17 cellular contexts compared by ENCODE assay signal in the genomic region with DNA sequence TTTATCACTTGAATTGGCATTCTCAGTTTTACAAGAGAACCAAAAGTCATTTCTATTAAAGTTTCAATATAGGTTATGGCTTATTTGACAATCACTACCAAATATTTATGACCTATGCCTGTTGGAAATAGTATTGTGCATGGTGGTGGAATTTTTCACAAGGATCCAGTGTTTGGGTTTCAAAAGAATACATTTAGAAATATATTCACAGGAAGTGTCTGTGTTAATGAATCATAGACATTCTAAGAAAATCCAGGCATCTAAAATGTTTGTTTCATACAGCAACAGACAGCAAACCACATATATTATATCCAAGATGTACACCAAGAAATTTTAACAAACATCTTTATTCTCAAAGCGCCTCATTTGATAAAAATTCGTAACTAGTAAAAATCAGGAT.
"Had no signal": no experiment of that assay in that cellular context is flagged by ENCODE, and none has a peak within 500 bp of the region (broad histone marks: within the 10 kb centered on the region; RNA-seq: fewer than 3 reads in every experiment).

No MANE protein-coding gene starts in this region.

- H3K9me3 Mint-ChIP-seq: activated B cell treated with CpG ODN at 0.5 μM for 24 hours; activated naive CD4-positive, alpha-beta T cell treated with anti-CD3 and anti-CD28 coated beads, Interleukin-2, amount 10 ng/mL, durations not matched to agents 7 days and 5 days; T-helper 2 cell treated with Interferon-gamma antibody and Interleukin-4, amounts not matched to agents 5 μg/mL and 100 μg/mL, for 36 hours had no signal

- H3K4me3 ChIP-seq: body of pancreas, coronary artery, lower lobe of right lung, pancreas, thoracic aorta had no signal

- H3K27me3 ChIP-seq: body of pancreas, foreskin keratinocyte, pancreas had no signal

- ATAC-seq: body of pancreas, foreskin keratinocyte, left cardiac atrium, lower lobe of right lung, pancreas, sciatic nerve had no signal

- H3K36me3 ChIP-seq: lower lobe of right lung, pancreas, thoracic aorta had no signal

- H3K4me3 Mint-ChIP-seq: activated B cell treated with CpG ODN at 0.5 μM for 24 hours; activated naive CD4-positive, alpha-beta T cell treated with anti-CD3 and anti-CD28 coated beads, Interleukin-2, amount 10 ng/mL, durations not matched to agents 7 days and 5 days; T-helper 2 cell treated with Interferon-gamma antibody and Interleukin-4, amounts not matched to agents 5 μg/mL and 100 μg/mL, for 36 hours had no signal

- H3K27me3 Mint-ChIP-seq: activated B cell treated with CpG ODN at 0.5 μM for 24 hours; activated naive CD4-positive, alpha-beta T cell treated with anti-CD3 and anti-CD28 coated beads, Interleukin-2, amount 10 ng/mL, durations not matched to agents 7 days and 5 days had no signal

- H3K27ac Mint-ChIP-seq: activated B cell treated with CpG ODN at 0.5 μM for 24 hours; activated naive CD4-positive, alpha-beta T cell treated with anti-CD3 and anti-CD28 coated beads, Interleukin-2, amount 10 ng/mL, durations not matched to agents 7 days and 5 days; T-helper 2 cell treated with Interferon-gamma antibody and Interleukin-4, amounts not matched to agents 5 μg/mL and 100 μg/mL, for 36 hours had no signal

- H3K27ac ChIP-seq: body of pancreas, coronary artery, foreskin keratinocyte, lower lobe of right lung, pancreas, thoracic aorta had no signal

- H3K9me3 ChIP-seq: body of pancreas, lower lobe of right lung, pancreas, thoracic aorta had no signal

- DNase-seq: activated B cell treated with CpG ODN at 0.5 μM for 24 hours; activated CD4-positive, alpha-beta T cell treated with anti-CD3 and anti-CD28 coated beads for 48 hours; activated naive CD4-positive, alpha-beta T cell treated with anti-CD3 and anti-CD28 coated beads, Interleukin-2, amount 10 ng/mL, durations not matched to agents 7 days and 5 days; body of pancreas; caudate nucleus; effector CD4-positive, alpha-beta T cell; head of caudate nucleus; left cardiac atrium; lower lobe of right lung; midbrain; pancreas; stimulated activated CD4-positive, alpha-beta T cell treated with anti-CD3 and anti-CD28 coated beads, Interleukin-1b, Interleukin-23, amount 100 ng/mL, for 48 hours had no signal
